In genomic region chr13:52737451-52737850, GRCh38 we compare ENCODE assay signal across 25 cellular contexts. TPM values are rescaled to one million over a fixed set of nuclear protein-coding genes. Genes with fewer than 3 reads are reported as not detected.
DNase-seq lines count a peak whose midpoint lies in the region; ATAC-seq and TF ChIP-seq lines count a peak whose summit lies in the region.
"Had no signal": no experiment of that assay in that cellular context is flagged by ENCODE, and none has a peak within 500 bp of the region (broad histone marks: within the 10 kb centered on the region; RNA-seq: fewer than 3 reads in every experiment).

No MANE protein-coding gene starts in this region.

- H3K9me3 ChIP-seq in HUES48 (ENCODE audit: control insufficient read depth, insufficient read depth, low read length) (no peaks in the 10 kb centered on the region), iPS-15b (ENCODE audit: control insufficient read depth, insufficient read depth, low read length) (no peaks in the 10 kb centered on the region), neuronal stem cell (replicated peaks in 1 of 2; ENCODE audit: control insufficient read depth in 2 of 2, insufficient read depth in 1 of 2, low read depth in 1 of 2, low read length in 2 of 2) (no peaks in the 10 kb centered on the region), BE2C (no peaks in the 10 kb centered on the region)
- H3K9me3 ChIP-seq: Peyer's patch had no signal

- no peak overlapping the region for H2BK12ac ChIP-seq in neuronal stem cell (ENCODE audit: low read length)

- no peak overlapping the region for H3K23ac ChIP-seq in neuronal stem cell (ENCODE audit: low read depth, low read length, poor library complexity)

- no peak overlapping the region for H2BK15ac ChIP-seq in neuronal stem cell (ENCODE audit: low read length)

- H3K27me3 ChIP-seq in HUES48 (ENCODE audit: control insufficient read depth, insufficient read depth, low read length): peaks cover 5% of the 10 kb centered on the region
- H3K27me3 ChIP-seq in iPS-15b (ENCODE audit: control insufficient read depth, insufficient read depth, low read length): no peaks in the 10 kb centered on the region
- peaks cover 0 to 27% (median 8%) of the 10 kb centered on the region in 3 experiments for H3K27me3 ChIP-seq in neuronal stem cell (ENCODE audit: control insufficient read depth in 3 of 3, insufficient read depth in 3 of 3, low read depth in 1 of 3, low read length in 3 of 3)
- H3K27me3 ChIP-seq in BE2C: 0 out of 2 replicates have a peak, but pooled peaks cover 6% of the 10 kb centered on the region

- H3K36me3 ChIP-seq in HUES48 (ENCODE audit: control insufficient read depth, insufficient read depth, low read length): peaks cover 33% of the 10 kb centered on the region
- H3K36me3 ChIP-seq in iPS-15b (ENCODE audit: control insufficient read depth, insufficient read depth, low read length): peaks cover 18% of the 10 kb centered on the region
- no peaks in the 10 kb centered on the region for H3K36me3 ChIP-seq in neuronal stem cell (replicated peaks in 1 of 2; ENCODE audit: control insufficient read depth in 2 of 2, insufficient read depth in 2 of 2, low read length in 2 of 2)
- H3K36me3 ChIP-seq in BE2C: no peaks in the 10 kb centered on the region
- H3K36me3 ChIP-seq: Peyer's patch had no signal

- peak overlapping the region; percentile 87 for H3K27ac ChIP-seq in HUES48 (ENCODE audit: low read depth, low read length)
- no peak overlapping the region for H3K27ac ChIP-seq in neuronal stem cell (replicated peaks; ENCODE audit: low read length)
- H3K27ac ChIP-seq: HL-60, KMS-11, Peyer's patch had no signal

- H3K9me3 Mint-ChIP-seq in activated naive CD4-positive, alpha-beta T cell treated with anti-CD3 and anti-CD28 coated beads, Interleukin-2, amount 50 U/mL, for 72 hours: peaks cover 0 to 2% of the 10 kb centered on the region in 2 donors
- H3K9me3 Mint-ChIP-seq: HFFc6 had no signal

- no peak overlapping the region for H4K8ac ChIP-seq in neuronal stem cell (ENCODE audit: low read depth, low read length)

- peak; percentile 76 to 86 for DNase-seq in NCI-H526 (lab: John Stamatoyannopoulos, UW)
- DNase-seq in neuronal stem cell (ENCODE audit: low spot score): no peak
- DNase-seq in activated naive CD4-positive, alpha-beta T cell treated with anti-CD3 and anti-CD28 coated beads, Interleukin-2, amount 50 U/mL, for 72 hours (ENCODE audit: low spot score in 2 of 2): no peak
- no peak for DNase-seq in BE2C
- DNase-seq: ACHN; C1 segment of cervical spinal cord; Calu3; CD8-positive, alpha-beta memory T cell; DMS153; HFFc6; IMR-90; NCI-H1105; NCI-H146; NCI-H2029; NCI-H345; Peyer's patch had no signal

- TF ChIP-seq CTCF in BE2C (IDR thresholded peaks at IDR 0.05; ENCODE audit: low read depth, low read length): no peak

- H2AFZ ChIP-seq in neuronal stem cell (ENCODE audit: low read length): peak overlapping the region; percentile 62

- no peak for ATAC-seq in activated naive CD4-positive, alpha-beta T cell treated with anti-CD3 and anti-CD28 coated beads, Interleukin-2, amount 50 U/mL, for 72 hours
- ATAC-seq in GM21515 (IDR thresholded peaks at IDR 0.05; ENCODE audit: unreplicated experiment): no peak

- H3K4me3 ChIP-seq in HUES48 (ENCODE audit: low read depth, low read length): peak overlapping the region; percentile 69
- peak overlapping the region; percentile 33 for H3K4me3 ChIP-seq in iPS-15b (ENCODE audit: low read depth, low read length)
- H3K4me3 ChIP-seq in neuronal stem cell (ENCODE audit: low read length in 2 of 2): no peak overlapping the region
- H3K4me3 ChIP-seq in BE2C (ENCODE audit: low read depth, low read length): no peak overlapping the region
- H3K4me3 ChIP-seq: Peyer's patch had no signal

- H2BK120ac ChIP-seq in neuronal stem cell (ENCODE audit: low read depth, low read length): no peak overlapping the region

- H2BK5ac ChIP-seq in neuronal stem cell (ENCODE audit: low read length): no peak overlapping the region

- H2AK5ac ChIP-seq in neuronal stem cell (ENCODE audit: low read depth, low read length): no peak overlapping the region

- H3K36me3 Mint-ChIP-seq in activated naive CD4-positive, alpha-beta T cell treated with anti-CD3 and anti-CD28 coated beads, Interleukin-2, amount 50 U/mL, for 72 hours: peaks cover 0 to 16% of the 10 kb centered on the region in 2 donors

- no peak overlapping the region for H3K4ac ChIP-seq in neuronal stem cell (ENCODE audit: low read length)

- no peaks in the 10 kb centered on the region for H3K79me1 ChIP-seq in neuronal stem cell (ENCODE audit: low read depth, low read length)

- H3K9ac ChIP-seq in HUES48 (ENCODE audit: low read depth, low read length) (0 out of 2 replicates have a peak overlapping the region, but pooled peaks have one; percentile 28), iPS-15b (ENCODE audit: low read depth, low read length) (no peak overlapping the region), neuronal stem cell (ENCODE audit: low read depth, low read length, poor library complexity) (no peak overlapping the region)
- H3K9ac ChIP-seq: KMS-11 had no signal

- no peak overlapping the region for H3K18ac ChIP-seq in neuronal stem cell (ENCODE audit: low read length)

- H4K91ac ChIP-seq in neuronal stem cell (ENCODE audit: low read depth, low read length, poor library complexity): no peak overlapping the region

- H3K4me1 ChIP-seq in HUES48 (ENCODE audit: control insufficient read depth, insufficient read depth, low read length) (peaks cover 43% of the 10 kb centered on the region), iPS-15b (ENCODE audit: control insufficient read depth, insufficient read depth, low read length) (peaks cover 12% of the 10 kb centered on the region), neuronal stem cell (ENCODE audit: control insufficient read depth in 2 of 2, insufficient read depth in 1 of 2, low read depth in 1 of 2, low read length in 2 of 2) (peaks cover 5 to 12% of the 10 kb centered on the region in 2 donors), BE2C (no peaks in the 10 kb centered on the region)

- no peak overlapping the region for H3K14ac ChIP-seq in neuronal stem cell (ENCODE audit: low read length)

- no peak overlapping the region for H3K4me2 ChIP-seq in neuronal stem cell (ENCODE audit: insufficient read depth, low read length, poor library complexity, severe bottlenecking)
- H3K4me2 ChIP-seq: KMS-11 had no signal

- no peak overlapping the region for H3K27ac Mint-ChIP-seq in activated naive CD4-positive, alpha-beta T cell treated with anti-CD3 and anti-CD28 coated beads, Interleukin-2, amount 50 U/mL, for 72 hours
- H3K27ac Mint-ChIP-seq: CD8-positive, alpha-beta memory T cell; HFFc6 had no signal

RNA-seq across cellular contexts. Expression of gene CNMD, which starts 2.2 kb away (rescaled TPM):
- 6.3 TPM for polyA plus RNA-seq in neuronal stem cell (2013, experiment 1 of 2)
- 6.8 TPM for polyA plus RNA-seq in neuronal stem cell (2013, experiment 2 of 2)
- not detected for total RNA-seq in activated naive CD4-positive, alpha-beta T cell treated with anti-CD3 and anti-CD28 coated beads, Interleukin-2, amount 50 U/mL, for 72 hours
- polyA plus RNA-seq in BE2C (2012; ENCODE audit: insufficient read depth, insufficient read length, low read depth): not detected
- total RNA-seq: Calu3; CD8-positive, alpha-beta memory T cell; G401; HFFc6; HT-29; IMR-90; OCI-LY7; Peyer's patch; SK-MEL-5 had no signal
- polyA plus RNA-seq: CD8-positive, alpha-beta memory T cell; IMR-90 had no signal

Comparison
In these comparisons a context has a peak if more than half of its experiments do, and no peak if none do; other contexts are left out.
1. H3K4me3 ChIP-seq: peak in HUES48 (single experiment) and iPS-15b (single experiment); none in neuronal stem cell (0 of 2) and BE2C (single experiment).
2. DNase-seq: peak in NCI-H526 (2 of 2); none in neuronal stem cell (single experiment), activated naive CD4-positive, alpha-beta T cell treated with anti-CD3 and anti-CD28 coated beads, Interleukin-2, amount 50 U/mL, for 72 hours (0 of 2) and BE2C (single experiment).